In genomic region chr11:13206086-13206640, GRCh38 we compare ENCODE assay signal across 16 cellular contexts.
DNase-seq lines count a peak whose midpoint lies in the region; ATAC-seq, FAIRE-seq and TF ChIP-seq lines count a peak whose summit lies in the region.
"Had no signal": no experiment of that assay in that cellular context is flagged by ENCODE, and none has a peak within 500 bp of the region (broad histone marks: within the 10 kb centered on the region; RNA-seq: fewer than 3 reads in every experiment).

No MANE protein-coding gene starts in this region.

- no peak overlapping the region for H3K4me2 ChIP-seq in astrocyte (ENCODE audit: low read length)

- no peaks in the 10 kb centered on the region for H3K9me3 Mint-ChIP-seq in activated naive CD8-positive, alpha-beta T cell treated with anti-CD3 and anti-CD28 coated beads, Interleukin-2, amount 10 ng/mL, durations not matched to agents 7 days and 5 days
- no peaks in the 10 kb centered on the region for H3K9me3 Mint-ChIP-seq in activated naive CD8-positive, alpha-beta T cell treated with anti-CD3 and anti-CD28 coated beads for 36 hours
- peaks cover under 1% of the 10 kb centered on the region for H3K9me3 Mint-ChIP-seq in astrocyte (ENCODE audit: unreplicated experiment)

- no peak overlapping the region for H3K4me3 ChIP-seq in astrocyte (ENCODE audit: insufficient read depth, low read depth, low read length)
- H3K4me3 ChIP-seq: coronary artery, thyroid gland had no signal

- H3K79me2 ChIP-seq in astrocyte (ENCODE audit: insufficient read depth, low read length): no peaks in the 10 kb centered on the region

- no peak overlapping the region for H3K9ac ChIP-seq in astrocyte (ENCODE audit: low read length)

- no peaks in the 10 kb centered on the region for H3K36me3 Mint-ChIP-seq in activated naive CD8-positive, alpha-beta T cell treated with anti-CD3 and anti-CD28 coated beads, Interleukin-2, amount 10 ng/mL, durations not matched to agents 7 days and 5 days
- H3K36me3 Mint-ChIP-seq in activated naive CD8-positive, alpha-beta T cell treated with anti-CD3 and anti-CD28 coated beads for 36 hours: no peaks in the 10 kb centered on the region
- H3K36me3 Mint-ChIP-seq in astrocyte (ENCODE audit: low read depth, unreplicated experiment): no peaks in the 10 kb centered on the region

- no peaks in the 10 kb centered on the region for H3K27me3 ChIP-seq in astrocyte (ENCODE audit: insufficient read depth, low read length)
- H3K27me3 ChIP-seq: thyroid gland had no signal

- H2AFZ ChIP-seq in astrocyte (ENCODE audit: low read depth, low read length): peak overlapping the region; percentile 58

- H3K4me3 Mint-ChIP-seq in activated naive CD8-positive, alpha-beta T cell treated with anti-CD3 and anti-CD28 coated beads, Interleukin-2, amount 10 ng/mL, durations not matched to agents 7 days and 5 days: peak overlapping the region; percentile 55
- H3K4me3 Mint-ChIP-seq in activated naive CD8-positive, alpha-beta T cell treated with anti-CD3 and anti-CD28 coated beads for 36 hours: no peak overlapping the region
- no peak overlapping the region for H3K4me3 Mint-ChIP-seq in astrocyte (ENCODE audit: unreplicated experiment)
- H3K4me3 Mint-ChIP-seq: mesothelial cell of epicardium had no signal

- peak overlapping the region; percentile 2 for H3K27ac ChIP-seq in astrocyte (ENCODE audit: low read depth, low read length)
- H3K27ac ChIP-seq: coronary artery, thyroid gland had no signal

- no peak for TF ChIP-seq CTCF in astrocyte (IDR thresholded peaks at IDR 0.05; ENCODE audit: insufficient read depth, low read depth, low read length)

- no peak for ATAC-seq in activated naive CD8-positive, alpha-beta T cell treated with anti-CD3 and anti-CD28 coated beads, Interleukin-2, amount 10 ng/mL, durations not matched to agents 7 days and 5 days (ENCODE audit: low read depth)
- ATAC-seq in HG02852 (IDR thresholded peaks at IDR 0.05; ENCODE audit: unreplicated experiment) (peak; percentile 39), GM21423 (IDR thresholded peaks at IDR 0.05; ENCODE audit: unreplicated experiment) (no peak)
- ATAC-seq: esophagus mucosa had no signal

- no peaks in the 10 kb centered on the region for H3K27me3 Mint-ChIP-seq in activated naive CD8-positive, alpha-beta T cell treated with anti-CD3 and anti-CD28 coated beads, Interleukin-2, amount 10 ng/mL, durations not matched to agents 7 days and 5 days
- H3K27me3 Mint-ChIP-seq in activated naive CD8-positive, alpha-beta T cell treated with anti-CD3 and anti-CD28 coated beads for 36 hours: no peaks in the 10 kb centered on the region
- H3K27me3 Mint-ChIP-seq in astrocyte (ENCODE audit: low read depth, unreplicated experiment): no peaks in the 10 kb centered on the region

- no peak for DNase-seq in activated naive CD8-positive, alpha-beta T cell treated with anti-CD3 and anti-CD28 coated beads, Interleukin-2, amount 10 ng/mL, durations not matched to agents 7 days and 5 days
- no peak for DNase-seq in activated naive CD8-positive, alpha-beta T cell treated with anti-CD3 and anti-CD28 coated beads for 36 hours
- DNase-seq in astrocyte (ENCODE audit: low read depth): no peak
- DNase-seq in OCI-M2 (lab: John Stamatoyannopoulos, UW; ENCODE audit: unreplicated experiment): no peak
- no peak for DNase-seq in middle frontal gyrus (ENCODE audit: extremely low spot score, low spot score)
- DNase-seq in GOT3 (lab: John Stamatoyannopoulos, UW): no peak
- DNase-seq: DMS 273 treated with DMSO at 0.1 percent for 48 hours, NCI-H748 treated with DMSO at 0.1 percent for 48 hours, Right ventricle myocardium superior, thyroid gland had no signal

- H3K27ac Mint-ChIP-seq in activated naive CD8-positive, alpha-beta T cell treated with anti-CD3 and anti-CD28 coated beads, Interleukin-2, amount 10 ng/mL, durations not matched to agents 7 days and 5 days: peak overlapping the region; percentile 20
- no peak overlapping the region for H3K27ac Mint-ChIP-seq in activated naive CD8-positive, alpha-beta T cell treated with anti-CD3 and anti-CD28 coated beads for 36 hours
- H3K27ac Mint-ChIP-seq in astrocyte (ENCODE audit: unreplicated experiment): no peak overlapping the region
- H3K27ac Mint-ChIP-seq: mesothelial cell of epicardium had no signal

- no peaks in the 10 kb centered on the region for H4K20me1 ChIP-seq in astrocyte (ENCODE audit: insufficient read depth, low read length)

- peaks cover 35% of the 10 kb centered on the region for H3K4me1 ChIP-seq in astrocyte (ENCODE audit: insufficient read depth, low read length)

- H3K9me3 ChIP-seq in astrocyte (ENCODE audit: insufficient read depth, low read depth, low read length): no peaks in the 10 kb centered on the region
- H3K9me3 ChIP-seq: thyroid gland had no signal

- POLR2A ChIA-PET in activated naive CD8-positive, alpha-beta T cell treated with anti-CD3 and anti-CD28 coated beads, Interleukin-2, amount 10 ng/mL, durations not matched to agents 7 days and 5 days (lab: Charles Lee): no interaction called here

- FAIRE-seq in astrocyte (lab: Jason Lieb, UNC): no peak
- FAIRE-seq: keratinocyte had no signal

- H3K4me1 Mint-ChIP-seq in activated naive CD8-positive, alpha-beta T cell treated with anti-CD3 and anti-CD28 coated beads, Interleukin-2, amount 10 ng/mL, durations not matched to agents 7 days and 5 days: peaks cover 31% of the 10 kb centered on the region
- H3K4me1 Mint-ChIP-seq in activated naive CD8-positive, alpha-beta T cell treated with anti-CD3 and anti-CD28 coated beads for 36 hours: peaks cover 36% of the 10 kb centered on the region
- peaks cover 26% of the 10 kb centered on the region for H3K4me1 Mint-ChIP-seq in astrocyte (ENCODE audit: low read depth, unreplicated experiment)

- no peaks in the 10 kb centered on the region for H3K36me3 ChIP-seq in astrocyte (ENCODE audit: insufficient read depth, low read length)
- H3K36me3 ChIP-seq: thyroid gland had no signal
